In the genomic region with DNA sequence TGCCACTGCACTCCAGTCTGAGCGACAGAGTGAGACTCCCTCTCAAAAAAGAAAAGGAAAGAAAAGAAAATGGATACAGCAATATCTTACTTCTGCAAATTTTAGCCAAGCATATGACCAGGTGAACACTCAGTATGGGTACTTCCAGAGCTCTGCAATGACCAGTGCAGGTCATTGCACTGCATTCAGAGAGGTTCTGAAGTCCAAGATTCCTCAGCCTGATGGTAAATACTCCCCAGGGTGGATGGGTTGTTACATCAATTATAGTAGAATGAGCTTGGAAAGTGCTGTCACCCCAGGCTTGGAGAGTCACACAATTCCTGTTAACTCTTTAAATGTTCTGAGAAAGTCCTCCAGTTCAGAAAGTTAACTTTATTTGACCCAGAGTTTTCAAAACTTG, we compare ENCODE assay signal across 18 cellular contexts.
DNase-seq lines count a peak whose midpoint lies in the region; ATAC-seq and TF ChIP-seq lines count a peak whose summit lies in the region.
"Had no signal": no experiment of that assay in that cellular context is flagged by ENCODE, and none has a peak within 500 bp of the region (broad histone marks: within the 10 kb centered on the region; RNA-seq: fewer than 3 reads in every experiment).

No MANE protein-coding gene starts in this region.

- H3K4me3 ChIP-seq in mucosa of descending colon, result no peak overlapping the region
- no peak overlapping the region for H3K4me3 ChIP-seq in body of pancreas
- H3K4me3 ChIP-seq: PC-9 had no signal

- BruUV-seq in Calu3 (replicated peaks; lab: Mats Ljungman, UMichigan), result no TSS peak

- ATAC-seq in mucosa of descending colon (peak; percentile 11), body of pancreas (no peak)
- ATAC-seq: Right ventricle myocardium inferior had no signal

- WGBS in body of pancreas, 2 donors, result 93 to 100% methylated on average over 1 of the region's 1 CpG

- intact Hi-C loops in Calu3 (cut with micrococcal nuclease; ENCODE audit: unreplicated experiment) (loop anchor here (2.0 kb wide), 2 partner anchors 34 to 76 kb away; no protein-coding TSS in a partner anchor), mucosa of descending colon (cut with DNase I, micrococcal nuclease) (no loop called here), body of pancreas (cut with DNase I) (no loop called here)

- no peaks in the 10 kb centered on the region for H3K36me3 ChIP-seq in mucosa of descending colon (ENCODE audit: low read depth)
- H3K36me3 ChIP-seq in body of pancreas (replicated peaks in 1 of 2; ENCODE audit: insufficient read depth in 1 of 2, low read depth in 2 of 2), result no peaks in the 10 kb centered on the region

- CTCF ChIA-PET in Calu3 (lab: Charles Lee), result interaction anchor here (0.7 to 1.4 kb wide), 4 partner anchors 21 to 239 kb away, joined by 3 to 6 read pairs (median 4); no protein-coding TSS in a partner anchor

- DNase-seq in Calu3 (no peak), mucosa of descending colon (no peak), body of pancreas (no peak), pons (ENCODE audit: low spot score) (no peak), SIG-M5 treated with dmso at 0.1 percent for 504 hours (lab: John Stamatoyannopoulos, UW; ENCODE audit: unreplicated experiment) (no peak), GM13976 (ENCODE audit: low spot score) (no peak)
- DNase-seq: ACHN; CD8-positive, alpha-beta memory T cell; HCEC 1CT; NCI-H146; NCI-H2081 treated with DMSO at 0.1 percent for 48 hours; NCI-H524 treated with DMSO at 0.1 percent for 48 hours; PC-9 had no signal

- H3K27ac ChIP-seq in 22Rv1 (peak overlapping the region; percentile 99), VCaP (peak overlapping the region; percentile 99), body of pancreas (peak overlapping the region in 2 of 4 donors; percentile 73 to 77)

- in situ Hi-C loops in GM13976 (cut with MboI; ENCODE audit: low sequenced_read_pairs, unreplicated experiment), result no loop called here

- TF ChIP-seq CTCF in 22Rv1 (IDR thresholded peaks at IDR 0.05) (no peak), Calu3 (IDR thresholded peaks at IDR 0.05; ENCODE audit: unreplicated experiment) (no peak), VCaP (conservative IDR thresholded peaks at IDR 0.05) (no peak), mucosa of descending colon (IDR thresholded peaks at IDR 0.05) (no peak), body of pancreas (IDR thresholded peaks at IDR 0.05) (no peak), GM13976 (IDR thresholded peaks at IDR 0.05; ENCODE audit: borderline replicate concordance, control extremely low read depth, extremely low read depth, insufficient read depth, missing control alignments) (no peak)

- H3K9me3 ChIP-seq in mucosa of descending colon (peaks cover 11% of the 10 kb centered on the region), body of pancreas (peaks cover 0 to 15% (median 0%) of the 10 kb centered on the region in 3 donors)

- H3K4me1 Mint-ChIP-seq in Calu3 (ENCODE audit: low read depth, unreplicated experiment), result peaks cover 65% of the 10 kb centered on the region
- H3K4me1 Mint-ChIP-seq: B cell; CD8-positive, alpha-beta memory T cell; IgD-negative memory B cell had no signal

- peaks cover 9% of the 10 kb centered on the region for H3K9me3 Mint-ChIP-seq in Calu3 (ENCODE audit: low read depth, unreplicated experiment)

- peaks cover 6% of the 10 kb centered on the region for H3K36me3 Mint-ChIP-seq in Calu3 (ENCODE audit: insufficient read depth, unreplicated experiment)
- H3K36me3 Mint-ChIP-seq: CD8-positive, alpha-beta memory T cell had no signal

- H3K4me1 ChIP-seq in mucosa of descending colon (ENCODE audit: low read depth), result peaks cover 39% of the 10 kb centered on the region
- peaks cover 27% of the 10 kb centered on the region for H3K4me1 ChIP-seq in body of pancreas

- peaks cover 2% of the 10 kb centered on the region for H3K27me3 Mint-ChIP-seq in Calu3 (ENCODE audit: unreplicated experiment)
- H3K27me3 Mint-ChIP-seq: IgD-negative memory B cell had no signal

- H3K4me3 Mint-ChIP-seq in Calu3 (ENCODE audit: low read depth, unreplicated experiment), result no peak overlapping the region
- H3K4me3 Mint-ChIP-seq: B cell; CD8-positive, alpha-beta memory T cell; IgD-negative memory B cell had no signal

- no peak for TF ChIP-seq POLR2A in body of pancreas (IDR thresholded peaks at IDR 0.05)

- peak overlapping the region; percentile 25 for H3K27ac Mint-ChIP-seq in Calu3 (ENCODE audit: unreplicated experiment)
- H3K27ac Mint-ChIP-seq: B cell; CD8-positive, alpha-beta memory T cell; IgD-negative memory B cell had no signal

- H3K27me3 ChIP-seq in body of pancreas, result no peaks in the 10 kb centered on the region
